ENCODE assay signal across 15 cellular contexts in the genomic region with DNA sequence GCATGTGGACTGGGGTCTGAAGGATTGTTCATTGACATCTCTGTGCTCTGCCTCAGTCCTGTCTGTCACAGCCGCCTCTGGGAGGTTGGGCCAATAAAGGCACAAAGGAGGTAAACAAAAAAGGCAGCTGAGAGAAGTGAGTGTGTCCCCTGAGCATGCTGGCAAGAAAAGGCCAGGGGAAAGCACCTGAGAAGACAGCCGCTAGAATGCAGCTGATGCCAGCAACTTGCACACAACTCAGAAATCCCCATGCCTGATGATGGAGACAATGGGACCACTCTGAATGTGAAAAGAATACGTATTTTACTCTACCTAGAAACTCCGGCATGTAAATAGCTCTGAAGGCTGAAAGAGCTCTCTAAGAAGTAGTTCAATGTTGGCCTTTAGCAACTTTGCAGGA.
"Had no signal": no experiment of that assay in that cellular context is flagged by ENCODE, and none has a peak within 500 bp of the region (broad histone marks: within the 10 kb centered on the region; RNA-seq: fewer than 3 reads in every experiment).

No MANE protein-coding gene starts in this region.

- H3K27me3 ChIP-seq: foreskin keratinocyte, heart right ventricle had no signal

- ATAC-seq: activated CD8-positive, alpha-beta T cell treated with anti-CD3 and anti-CD28 coated beads for 36 hours; foreskin keratinocyte; heart right ventricle; natural killer cell; right cardiac atrium had no signal

- H3K27ac ChIP-seq: foreskin keratinocyte, heart right ventricle, VCaP had no signal

- FAIRE-seq: colon, endothelial cell of umbilical vein had no signal

- DNase-seq: activated CD4-positive, alpha-beta T cell treated with anti-CD3 and anti-CD28 coated beads for 4 hours; activated CD8-positive, alpha-beta memory T cell treated with anti-CD3 and anti-CD28 coated beads, Interleukin-2, amount 50 U/mL, for 48 hours; activated CD8-positive, alpha-beta T cell treated with anti-CD3 and anti-CD28 coated beads for 36 hours; activated naive CD4-positive, alpha-beta T cell; foreskin keratinocyte; heart right ventricle; natural killer cell; occipital lobe; right cardiac atrium; stimulated activated naive CD4-positive, alpha-beta T cell treated with Interleukin-2 at 50 U/mL for 16 hours; T-helper 9 cell; trophoblast cell had no signal

- H3K36me3 ChIP-seq: heart right ventricle had no signal

- H3K4me1 ChIP-seq: foreskin keratinocyte, heart right ventricle had no signal

- H3K4me3 ChIP-seq: heart right ventricle had no signal

- H3K9me3 ChIP-seq: heart right ventricle had no signal
